ENCODE assay signal across 32 cellular contexts in genomic region chr1:56825436-56825835, GRCh38. TPM values are rescaled to one million over a fixed set of nuclear protein-coding genes. Genes with fewer than 3 reads are reported as not detected.
"Had no signal": no experiment of that assay in that cellular context is flagged by ENCODE, and none has a peak within 500 bp of the region (broad histone marks: within the 10 kb centered on the region; RNA-seq: fewer than 3 reads in every experiment).

No MANE protein-coding gene starts in this region.

- H3K4me1 ChIP-seq: breast epithelium, foreskin keratinocyte had no signal

- H3K36me3 ChIP-seq: breast epithelium, gastrocnemius medialis, heart left ventricle had no signal

- H3K4me3 ChIP-seq: breast epithelium, coronary artery, dorsolateral prefrontal cortex, gastrocnemius medialis, heart left ventricle had no signal

- H3K27me3 ChIP-seq: breast epithelium, gastrocnemius medialis had no signal

- H3K27ac ChIP-seq: breast epithelium, coronary artery, dorsolateral prefrontal cortex, foreskin keratinocyte, gastrocnemius medialis, heart left ventricle, VCaP had no signal

- ATAC-seq: activated naive CD4-positive, alpha-beta T cell treated with anti-CD3 and anti-CD28 coated beads, Interleukin-2, amount 50 U/mL, for 72 hours; activated T-cell treated with anti-CD3 and anti-CD28 coated beads, Interleukin-2, amount 50 U/mL, for 72 hours; esophagus mucosa; foreskin keratinocyte; gastrocnemius medialis; heart left ventricle; T-helper 17 cell; WTC11 had no signal

- DNase-seq: activated CD4-positive, alpha-beta memory T cell treated with anti-CD3 and anti-CD28 coated beads, Interleukin-2, amount 10 ng/mL, durations not matched to agents 7 days and 5 days; activated CD4-positive, alpha-beta T cell treated with anti-CD3 and anti-CD28 coated beads for 1 hour; activated CD4-positive, alpha-beta T cell treated with anti-CD3 and anti-CD28 coated beads for 4 hours; activated CD4-positive, alpha-beta T cell treated with anti-CD3 and anti-CD28 coated beads, Interleukin-2, amount 10 ng/mL, durations not matched to agents 7 days and 5 days; activated CD4-positive, alpha-beta T cell treated with anti-CD3 and anti-CD28 coated beads, Interleukin-2, amount 50 U/mL, for 4 hours; activated CD8-positive, alpha-beta memory T cell treated with anti-CD3 and anti-CD28 coated beads, Interleukin-2, amount 50 U/mL, for 48 hours; activated gamma-delta T cell; activated naive CD4-positive, alpha-beta T cell; activated naive CD4-positive, alpha-beta T cell treated with anti-CD3 and anti-CD28 coated beads, Interleukin-2, amount 10 ng/mL, durations not matched to agents 7 days and 5 days; activated naive CD8-positive, alpha-beta T cell treated with anti-CD3 and anti-CD28 coated beads, Interleukin-2, amount 10 ng/mL, durations not matched to agents 7 days and 5 days; activated T-cell treated with anti-CD3 and anti-CD28 coated beads for 4 hours; activated T-cell treated with anti-CD3 and anti-CD28 coated beads, Interleukin-2, amount 50 U/mL, for 24 hours; activated T-cell treated with anti-CD3 and anti-CD28 coated beads, Interleukin-2, amount 50 U/mL, for 72 hours; dorsolateral prefrontal cortex; effector memory CD4-positive, alpha-beta T cell; endodermal cell; foreskin keratinocyte; gastrocnemius medialis; glutamatergic neuron; heart left ventricle; T-helper 1 cell; T-helper 17 cell; T1000 had no signal

- H3K9me3 ChIP-seq: breast epithelium, gastrocnemius medialis, heart left ventricle had no signal

RNA-seq across cellular contexts. Expression of gene FYB2, which starts 6.2 kb away (rescaled TPM):
- total RNA-seq: activated CD4-positive, alpha-beta memory T cell treated with anti-CD3 and anti-CD28 coated beads, Interleukin-2, amount 10 ng/mL, durations not matched to agents 7 days and 5 days; activated CD4-positive, alpha-beta T cell treated with anti-CD3 and anti-CD28 coated beads, Interleukin-2, amount 10 ng/mL, durations not matched to agents 7 days and 5 days; activated naive CD4-positive, alpha-beta T cell treated with anti-CD3 and anti-CD28 coated beads, Interleukin-2, amount 50 U/mL, for 72 hours; activated naive CD8-positive, alpha-beta T cell treated with anti-CD3 and anti-CD28 coated beads, Interleukin-2, amount 10 ng/mL, durations not matched to agents 7 days and 5 days; activated T-cell treated with anti-CD3 and anti-CD28 coated beads, Interleukin-2, amount 50 U/mL, for 72 hours; epithelial cell of proximal tubule; foreskin keratinocyte; T-helper 17 cell had no signal
- polyA plus RNA-seq: foreskin keratinocyte had no signal

RNA-seq across cellular contexts. Expression of gene C8A, which starts 29.2 kb away (rescaled TPM):
- total RNA-seq: activated CD4-positive, alpha-beta memory T cell treated with anti-CD3 and anti-CD28 coated beads, Interleukin-2, amount 10 ng/mL, durations not matched to agents 7 days and 5 days; activated CD4-positive, alpha-beta T cell treated with anti-CD3 and anti-CD28 coated beads, Interleukin-2, amount 10 ng/mL, durations not matched to agents 7 days and 5 days; activated naive CD4-positive, alpha-beta T cell treated with anti-CD3 and anti-CD28 coated beads, Interleukin-2, amount 50 U/mL, for 72 hours; activated naive CD8-positive, alpha-beta T cell treated with anti-CD3 and anti-CD28 coated beads, Interleukin-2, amount 10 ng/mL, durations not matched to agents 7 days and 5 days; activated T-cell treated with anti-CD3 and anti-CD28 coated beads, Interleukin-2, amount 50 U/mL, for 72 hours; breast epithelium; cardiac septum; cerebellum; endodermal cell; epithelial cell of proximal tubule; esophagus mucosa; foreskin keratinocyte; heart left ventricle; T-helper 17 cell had no signal
- polyA plus RNA-seq: foreskin keratinocyte, heart left ventricle had no signal
